ENCODE assay signal across 24 cellular contexts in genomic region chr9:10238087-10238486, GRCh38.
"Had no signal": no experiment of that assay in that cellular context is flagged by ENCODE, and none has a peak within 500 bp of the region (broad histone marks: within the 10 kb centered on the region; RNA-seq: fewer than 3 reads in every experiment).

No MANE protein-coding gene starts in this region.

- H3K27ac Mint-ChIP-seq: naive B cell; nephron; stimulated activated memory B cell treated with anti-CD40 and anti-IgM and Interleukin-4, amounts not matched to agents 10 μg/mL and 1 μg/mL and 100 μg/mL, for 72 hours; stimulated activated naive CD8-positive, alpha-beta T cell treated with anti-CD3 and anti-CD28 coated beads, Interleukin-15, Interleukin-2, amounts not matched to agents 100 ng/mL and 50 ng/mL, for 24 hours had no signal

- H3K4me3 ChIP-seq: colonic mucosa, heart left ventricle, lung, psoas muscle, spleen, testis, tibial nerve had no signal

- H3K9me3 ChIP-seq: colonic mucosa, heart left ventricle, psoas muscle, spleen, testis, tibial nerve had no signal

- H3K36me3 ChIP-seq: colonic mucosa, heart left ventricle, spleen, tibial nerve had no signal

- H3K9me3 Mint-ChIP-seq: nephron; stimulated activated memory B cell treated with anti-CD40 and anti-IgM and Interleukin-4, amounts not matched to agents 10 μg/mL and 1 μg/mL and 100 μg/mL, for 72 hours; stimulated activated naive CD8-positive, alpha-beta T cell treated with anti-CD3 and anti-CD28 coated beads, Interleukin-15, Interleukin-2, amounts not matched to agents 100 ng/mL and 50 ng/mL, for 24 hours had no signal

- DNase-seq: cerebellar nuclear complex; colonic mucosa; dermis blood vessel endothelial cell; foreskin keratinocyte; heart left ventricle; hippocampal formation; kidney; left cardiac atrium; left ventricle myocardium superior; mesenchymal stem cell; naive B cell; psoas muscle; retina; spleen; stimulated activated CD4-positive, alpha-beta T cell treated with anti-CD3 and anti-CD28 coated beads, Interleukin-15, amount 100 ng/mL, for 24 hours; stimulated activated CD4-positive, alpha-beta T cell treated with anti-CD3 and anti-CD28 coated beads, Interleukin-1b, Interleukin-23, amount 100 ng/mL, for 48 hours; stimulated activated CD4-positive, alpha-beta T cell treated with anti-CD3 and anti-CD28 coated beads, Interleukin-4, amount 100 ng/mL, for 24 hours; testis had no signal

- H3K4me3 Mint-ChIP-seq: naive B cell; nephron; stimulated activated memory B cell treated with anti-CD40 and anti-IgM and Interleukin-4, amounts not matched to agents 10 μg/mL and 1 μg/mL and 100 μg/mL, for 72 hours; stimulated activated naive CD8-positive, alpha-beta T cell treated with anti-CD3 and anti-CD28 coated beads, Interleukin-15, Interleukin-2, amounts not matched to agents 100 ng/mL and 50 ng/mL, for 24 hours had no signal

- ATAC-seq: foreskin keratinocyte; heart left ventricle; left cardiac atrium; left ventricle myocardium superior; psoas muscle; sciatic nerve; stimulated activated memory B cell treated with anti-CD40 and anti-IgM and Interleukin-4, amounts not matched to agents 10 μg/mL and 1 μg/mL and 100 μg/mL, for 72 hours had no signal

- H3K36me3 Mint-ChIP-seq: naive B cell; stimulated activated memory B cell treated with anti-CD40 and anti-IgM and Interleukin-4, amounts not matched to agents 10 μg/mL and 1 μg/mL and 100 μg/mL, for 72 hours had no signal

- H3K4me1 Mint-ChIP-seq: naive B cell; nephron; stimulated activated memory B cell treated with anti-CD40 and anti-IgM and Interleukin-4, amounts not matched to agents 10 μg/mL and 1 μg/mL and 100 μg/mL, for 72 hours had no signal

- H3K4me1 ChIP-seq: colonic mucosa, foreskin keratinocyte, heart left ventricle, psoas muscle, spleen, testis, tibial nerve had no signal

- H3K27me3 ChIP-seq: colonic mucosa, foreskin keratinocyte, heart left ventricle, spleen, testis, tibial nerve had no signal

- H3K27ac ChIP-seq: colonic mucosa, foreskin keratinocyte, heart left ventricle, psoas muscle, spleen, testis, tibial nerve had no signal

- H3K27me3 Mint-ChIP-seq: naive B cell; stimulated activated memory B cell treated with anti-CD40 and anti-IgM and Interleukin-4, amounts not matched to agents 10 μg/mL and 1 μg/mL and 100 μg/mL, for 72 hours; stimulated activated naive CD8-positive, alpha-beta T cell treated with anti-CD3 and anti-CD28 coated beads, Interleukin-15, Interleukin-2, amounts not matched to agents 100 ng/mL and 50 ng/mL, for 24 hours had no signal
